Comparison of ENCODE assay signal across 8 cellular contexts in genomic region chr12:19739195-19739776, GRCh38.
A peak's percentile ranks its signal among the peaks of the same experiment; 100 is the strongest.
DNase-seq lines count a peak whose midpoint lies in the region; ATAC-seq, FAIRE-seq and TF ChIP-seq lines count a peak whose summit lies in the region.

No MANE protein-coding gene starts in this region.

- no peaks in the 10 kb centered on the region for H3K9me3 Mint-ChIP-seq in Calu3 (ENCODE audit: low read depth, unreplicated experiment)

- no peaks in the 10 kb centered on the region for H3K27me3 Mint-ChIP-seq in Calu3 (ENCODE audit: unreplicated experiment)

- 0% methylated on average over 3 of the region's 3 CpGs for WGBS in K562 (ENCODE audit: insufficient coverage, low coverage, missing lambda C conversion rate)
- WGBS in stomach, 5 donors: 51 to 59% (median 57%) methylated on average over 3 of the region's 3 CpGs

- intact Hi-C loops in Calu3 (cut with micrococcal nuclease; ENCODE audit: unreplicated experiment) (loop anchor here (1.0 to 5.0 kb wide), 4 partner anchors 154 to 638 kb away; no protein-coding TSS in a partner anchor), K562 (cut with micrococcal nuclease) (no loop called here), stomach (cut with DNase I; ENCODE audit: low total_unique reads) (no loop called here)

- FAIRE-seq in H54 (lab: Jason Lieb, UNC): peak; percentile 73
- FAIRE-seq in K562 (lab: Jason Lieb, UNC): no peak

- no peaks in the 10 kb centered on the region for H3K9me3 ChIP-seq in K562 (replicated peaks; ENCODE audit: control insufficient read depth, insufficient read depth, low read depth, low read length)
- H3K9me3 ChIP-seq in stomach: peaks cover 0 to 6% (median 0%) of the 10 kb centered on the region in 4 donors

- H3K4me3 ChIP-seq in K562 (no peak overlapping the region), stomach (no peak overlapping the region)

- BruUV-seq in Calu3 (replicated peaks; lab: Mats Ljungman, UMichigan) (no TSS peak), K562 (replicated peaks; lab: Mats Ljungman, UMichigan) (no TSS peak)

- H2AFZ ChIP-seq in K562 (ENCODE audit: low read depth, low read length): no peak overlapping the region

- no peaks in the 10 kb centered on the region for H3K9me1 ChIP-seq in K562 (ENCODE audit: control insufficient read depth, insufficient read depth, low read length)

- no peaks in the 10 kb centered on the region for H3K79me2 ChIP-seq in K562 (ENCODE audit: control insufficient read depth, insufficient read depth, low read length)

- TF ChIP-seq CTCF in Calu3 (IDR thresholded peaks at IDR 0.05; ENCODE audit: unreplicated experiment) (peak; percentile 51), K562 (IDR thresholded peaks at IDR 0.05 in 2 of 3, conservative IDR thresholded peaks at IDR 0.05 in 1 of 3; ENCODE audit: insufficient read depth in 2 of 3, low read depth in 1 of 3, low read length in 3 of 3) (peak in 2 of 3 experiments; percentile 23 to 42; a peak in 2 of 6 replicates), stomach (IDR thresholded peaks at IDR 0.05) (peak in 4 of 7 experiments; percentile 10 to 51 (median 38))

- H3K36me3 Mint-ChIP-seq in Calu3 (ENCODE audit: insufficient read depth, unreplicated experiment): no peaks in the 10 kb centered on the region

- no peak for TF ChIP-seq EP300 in K562 (IDR thresholded peaks at IDR 0.05; ENCODE audit: low read length)
- TF ChIP-seq EP300 in stomach (IDR thresholded peaks at IDR 0.05): no peak

- H3K27ac ChIP-seq in K562 (ENCODE audit: extremely low read depth, low read depth, low read length) (no peak overlapping the region), stomach (no peak overlapping the region)

- peak in 1 of 2 experiments; percentile 62; a peak in 3 of 4 replicates for TF ChIP-seq RAD21 in K562 (CRISPR knock-in tag; conservative IDR thresholded peaks at IDR 0.05 in 1 of 2, IDR thresholded peaks at IDR 0.05 in 1 of 2)

- H3K27me3 ChIP-seq in K562 (ENCODE audit: control insufficient read depth in 2 of 2, insufficient read depth in 2 of 2, low read length in 2 of 2) (no peaks in the 10 kb centered on the region), stomach (no peaks in the 10 kb centered on the region)

- no peaks in the 10 kb centered on the region for H3K36me3 ChIP-seq in K562 (ENCODE audit: control insufficient read depth, insufficient read depth, low read length)
- H3K36me3 ChIP-seq in stomach: no peaks in the 10 kb centered on the region

- in situ Hi-C loops in K562 (cut with MboI): no loop called here

- ATAC-seq in K562 (no peak), HG03442 (IDR thresholded peaks at IDR 0.05; ENCODE audit: unreplicated experiment) (no peak)

- no peak overlapping the region for H3K4me2 ChIP-seq in K562 (ENCODE audit: insufficient read depth, low read length)

- H3K9ac ChIP-seq in K562 (ENCODE audit: insufficient read depth in 1 of 2, low read depth in 2 of 2, low read length in 2 of 2): no peak overlapping the region

- H3K27ac Mint-ChIP-seq in Calu3 (ENCODE audit: unreplicated experiment): no peak overlapping the region

- DNase-seq in Calu3: peak; percentile 51
- DNase-seq in H54 (ENCODE audit: insufficient read length, low spot score): peak; percentile 14
- DNase-seq in NCI-H345 treated with DMSO at 0.1 percent for 48 hours (lab: John Stamatoyannopoulos, UW; ENCODE audit: unreplicated experiment): peak; percentile 58
- peak; percentile 7 to 34 (median 10) for DNase-seq in K562 (ENCODE audit: extremely low read depth in 1 of 4, low spot score in 3 of 4)
- DNase-seq in iPS-NIHi7 (ENCODE audit: extremely low spot score): peak; percentile 29
- DNase-seq in stomach: no peak
- no peak for DNase-seq in islet precursor cell

- H3K4me1 ChIP-seq in K562 (replicated peaks in 1 of 2; ENCODE audit: control insufficient read depth in 2 of 2, insufficient read depth in 2 of 2, low read length in 2 of 2) (no peaks in the 10 kb centered on the region), stomach (peaks cover 0 to 6% (median 0%) of the 10 kb centered on the region in 4 donors)

- no peak for TF ChIP-seq POLR2A in H54 (IDR thresholded peaks at IDR 0.05; ENCODE audit: low read depth, low read length)
- TF ChIP-seq POLR2A in K562 (conservative IDR thresholded peaks at IDR 0.05): no peak
- TF ChIP-seq POLR2A in stomach (IDR thresholded peaks at IDR 0.05): no peak

- CTCF ChIA-PET in Calu3 (lab: Charles Lee): interaction anchor here (0.7 to 2.4 kb wide), 6 partner anchors 18 to 482 kb away, joined by 3 to 8 read pairs (median 3); no protein-coding TSS in a partner anchor
- CTCF ChIA-PET in K562 (lab: Yijun Ruan, JAX; ENCODE audit: low intra/inter-chr PET ratio): no interaction called here

- POLR2A ChIA-PET in K562 (lab: Yijun Ruan, JAX): no interaction called here

- H3K4me3 Mint-ChIP-seq in Calu3 (ENCODE audit: low read depth, unreplicated experiment): no peak overlapping the region

- H3K4me1 Mint-ChIP-seq in Calu3 (ENCODE audit: low read depth, unreplicated experiment): peaks cover 28% of the 10 kb centered on the region

- H4K20me1 ChIP-seq in K562 (replicated peaks; ENCODE audit: control insufficient read depth, insufficient read depth, low read length): no peaks in the 10 kb centered on the region

TF ChIP-seq in K562, 482 proteins besides CTCF, POLR2A, EP300 and RAD21:
- TF ChIP-seq ZNF143 (CRISPR knock-in tag; IDR thresholded peaks at IDR 0.05): no peak
- no peak for TF ChIP-seq TAF1 (IDR thresholded peaks at IDR 0.05; ENCODE audit: control insufficient read depth, extremely low read depth, insufficient read depth, low read length, severe bottlenecking)
- TF ChIP-seq HCFC1 (IDR thresholded peaks at IDR 0.05; ENCODE audit: low read depth, low read length): no peak
- no peak for TF ChIP-seq ZNF133 (CRISPR knock-in tag; IDR thresholded peaks at IDR 0.05)
- no peak for TF ChIP-seq BRD4 (IDR thresholded peaks at IDR 0.05)
- no peak for TF ChIP-seq EP400 (IDR thresholded peaks at IDR 0.05)
- no peak for TF ChIP-seq ESRRA (IDR thresholded peaks at IDR 0.05; ENCODE audit: borderline replicate concordance, low read depth)

Comparison
In these comparisons a context has a peak if more than half of its experiments do, and no peak if none do; other contexts are left out.
1. DNase-seq: peak in Calu3 (single experiment), H54 (single experiment), NCI-H345 treated with DMSO at 0.1 percent for 48 hours (single experiment), K562 (4 of 4) and iPS-NIHi7 (single experiment); none in stomach (single experiment) and islet precursor cell (single experiment).
2. Peak in every context shown above with its lines, with median percentiles within 50 percentile points of each other: CTCF ChIP-seq.